Comparison of ENCODE assay signal across 18 cellular contexts in the genomic region with DNA sequence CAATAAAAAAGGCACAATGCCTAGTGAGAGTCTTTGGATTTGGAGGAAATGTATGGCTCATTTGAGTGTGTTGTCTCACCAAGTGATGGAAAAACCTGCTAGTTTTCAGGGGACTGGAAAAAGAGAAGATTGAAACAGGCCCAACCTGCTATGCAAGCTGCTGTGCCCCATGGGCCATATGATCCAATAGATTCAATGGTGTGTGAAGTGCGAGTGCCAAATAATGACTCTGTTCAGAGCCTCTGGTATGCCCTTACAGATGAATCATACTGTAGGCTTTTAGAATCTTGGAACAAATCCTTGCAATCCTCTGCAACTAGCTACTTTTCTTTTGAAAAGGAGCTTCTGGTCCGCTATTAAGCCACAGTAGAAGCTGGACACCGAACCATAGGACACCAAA.
A peak's percentile ranks its signal among the peaks of the same experiment; 100 is the strongest.
DNase-seq lines count a peak whose midpoint lies in the region; ATAC-seq and TF ChIP-seq lines count a peak whose summit lies in the region.
"Had no signal": no experiment of that assay in that cellular context is flagged by ENCODE, and none has a peak within 500 bp of the region (broad histone marks: within the 10 kb centered on the region; RNA-seq: fewer than 3 reads in every experiment).

No MANE protein-coding gene starts in this region.

- no peaks in the 10 kb centered on the region for H3K9me2 ChIP-seq in PC-3 (replicated peaks; ENCODE audit: low read length)

- no TSS peak for BruUV-seq in PC-3 (replicated peaks; lab: Mats Ljungman, UMichigan)

- in situ Hi-C loops in KBM-7 (cut with MboI; ENCODE audit: low pct_unique_long_range_greater_than_20kb, low sequenced_read_pairs) = no loop called here

- intact Hi-C loops in PC-3 (cut with micrococcal nuclease) (no loop called here), sigmoid colon (cut with DNase I) (no loop called here)

- H3K4me2 ChIP-seq in PC-3 (ENCODE audit: low read length) = no peak overlapping the region; the same call in 1 of the 2 replicates
- H3K4me2 ChIP-seq: A549, GM23338 had no signal

- no peaks in the 10 kb centered on the region for H3K79me2 ChIP-seq in PC-3 (ENCODE audit: low read length)

- TF ChIP-seq POLR2A in sigmoid colon (IDR thresholded peaks at IDR 0.05) = no peak

- no peak overlapping the region for H3K27ac Mint-ChIP-seq in stimulated activated effector memory CD8-positive, alpha-beta T cell treated with anti-CD3 and anti-CD28 coated beads, Interleukin-12 subunit alpha, Interleukin-12 subunit beta, amount 100 ng/mL, for 72 hours
- H3K27ac Mint-ChIP-seq: CD4-positive, alpha-beta T cell; GM23338 had no signal

- H3K36me3 Mint-ChIP-seq in stimulated activated effector memory CD8-positive, alpha-beta T cell treated with anti-CD3 and anti-CD28 coated beads, Interleukin-12 subunit alpha, Interleukin-12 subunit beta, amount 100 ng/mL, for 72 hours = no peaks in the 10 kb centered on the region

- no peaks in the 10 kb centered on the region for H4K20me1 ChIP-seq in PC-3 (ENCODE audit: low read length)

- 73 to 83% methylated on average over 3 of the region's 3 CpGs for WGBS in sigmoid colon, 2 donors

- H3K4me1 Mint-ChIP-seq in stimulated activated effector memory CD8-positive, alpha-beta T cell treated with anti-CD3 and anti-CD28 coated beads, Interleukin-12 subunit alpha, Interleukin-12 subunit beta, amount 100 ng/mL, for 72 hours = no peaks in the 10 kb centered on the region
- H3K4me1 Mint-ChIP-seq: GM23338 had no signal

- no peaks in the 10 kb centered on the region for H3K36me3 ChIP-seq in PC-3 (ENCODE audit: low read depth, low read length)
- H3K36me3 ChIP-seq in sigmoid colon = no peaks in the 10 kb centered on the region

- no peak overlapping the region for H3K4me3 ChIP-seq in PC-3 (ENCODE audit: low read length)
- no peak overlapping the region for H3K4me3 ChIP-seq in epithelial cell of esophagus (ENCODE audit: low read length)
- no peak overlapping the region for H3K4me3 ChIP-seq in sigmoid colon
- H3K4me3 ChIP-seq: A549, GM23338 had no signal

- CTCF ChIA-PET in PC-3 (lab: Charles Lee) = no interaction called here

- H3K4me1 ChIP-seq in PC-3 (ENCODE audit: insufficient read depth, low read length) (peaks cover 9% of the 10 kb centered on the region), foreskin keratinocyte (peaks cover 5% of the 10 kb centered on the region), sigmoid colon (no peaks in the 10 kb centered on the region)
- H3K4me1 ChIP-seq: A549, Caco-2 had no signal

- H3K27ac ChIP-seq in PC-3 (ENCODE audit: low read length) (0 out of 2 replicates have a peak overlapping the region, but pooled peaks have one; percentile 6), foreskin keratinocyte (no peak overlapping the region), sigmoid colon (no peak overlapping the region)
- H3K27ac ChIP-seq: 22Rv1, A549, C4-2B had no signal

- DNase-seq in DMS53 (lab: John Stamatoyannopoulos, UW) (peak; percentile 11), DMS53 treated with DMSO at 0.1 percent for 48 hours (lab: John Stamatoyannopoulos, UW; ENCODE audit: unreplicated experiment) (no peak), PC-3 (peak; percentile 86), epithelial cell of esophagus (ENCODE audit: low read depth) (peak; percentile 92), foreskin keratinocyte (peak in 1 of 2 donors; percentile 59), KBM-7 (no peak), sigmoid colon (no peak)
- DNase-seq in stimulated activated effector memory CD8-positive, alpha-beta T cell treated with anti-CD3 and anti-CD28 coated beads, Interleukin-12 subunit alpha, Interleukin-12 subunit beta, amount 100 ng/mL, for 72 hours (ENCODE audit: low spot score in 2 of 2) = no peak
- DNase-seq: AML-193; Caco-2; CD4-positive, alpha-beta T cell; DMS79 treated with DMSO at 0.1 percent for 48 hours; GF-D8; HCEC 1CT had no signal

- no peak for TF ChIP-seq EP300 in sigmoid colon (IDR thresholded peaks at IDR 0.05)

- no peak overlapping the region for H3K9ac ChIP-seq in PC-3 (ENCODE audit: low read length)

- no peak for TF ChIP-seq CTCF in PC-3 (conservative IDR thresholded peaks at IDR 0.05; ENCODE audit: low read depth, low read length)
- no peak for TF ChIP-seq CTCF in epithelial cell of esophagus (IDR thresholded peaks at IDR 0.05; ENCODE audit: insufficient read depth, low read depth, low read length, missing control alignments)
- TF ChIP-seq CTCF in foreskin keratinocyte (conservative IDR thresholded peaks at IDR 0.05) = no peak
- no peak for TF ChIP-seq CTCF in sigmoid colon (IDR thresholded peaks at IDR 0.05)

- no peak overlapping the region for H2AFZ ChIP-seq in PC-3 (ENCODE audit: low read length)
- H2AFZ ChIP-seq: GM23338 had no signal

- H3F3A ChIP-seq in PC-3 (ENCODE audit: low read length, unreplicated experiment) = no peaks in the 10 kb centered on the region

- H3K9me3 Mint-ChIP-seq in stimulated activated effector memory CD8-positive, alpha-beta T cell treated with anti-CD3 and anti-CD28 coated beads, Interleukin-12 subunit alpha, Interleukin-12 subunit beta, amount 100 ng/mL, for 72 hours = peaks cover 10% of the 10 kb centered on the region

- no peaks in the 10 kb centered on the region for H3K9me3 ChIP-seq in PC-3 (ENCODE audit: low read length)
- H3K9me3 ChIP-seq in sigmoid colon = no peaks in the 10 kb centered on the region
- H3K9me3 ChIP-seq: A549, Caco-2 had no signal

- 0 out of 2 replicates have a peak, but pooled peaks have one; percentile 24 for ATAC-seq in PC-3
- peak; percentile 41 for ATAC-seq in foreskin keratinocyte
- no peak for ATAC-seq in stimulated activated effector memory CD8-positive, alpha-beta T cell treated with anti-CD3 and anti-CD28 coated beads, Interleukin-12 subunit alpha, Interleukin-12 subunit beta, amount 100 ng/mL, for 72 hours
- ATAC-seq: A549, GM23338 had no signal

- POLR2A ChIA-PET in PC-3 (lab: Charles Lee; ENCODE audit: unreplicated experiment) = no interaction called here

- no peak overlapping the region for H3K4me3 Mint-ChIP-seq in stimulated activated effector memory CD8-positive, alpha-beta T cell treated with anti-CD3 and anti-CD28 coated beads, Interleukin-12 subunit alpha, Interleukin-12 subunit beta, amount 100 ng/mL, for 72 hours
- H3K4me3 Mint-ChIP-seq: CD4-positive, alpha-beta T cell; GM23338 had no signal

- H3K27me3 ChIP-seq in PC-3 (ENCODE audit: low read length) (no peaks in the 10 kb centered on the region), foreskin keratinocyte (no peaks in the 10 kb centered on the region), sigmoid colon (no peaks in the 10 kb centered on the region)

Comparison
In these comparisons a context has a peak if more than half of its experiments do, and no peak if none do; other contexts are left out.
1. DNase-seq: peak in DMS53 (single experiment), PC-3 (single experiment) and epithelial cell of esophagus (single experiment); none in DMS53 treated with DMSO at 0.1 percent for 48 hours (single experiment), stimulated activated effector memory CD8-positive, alpha-beta T cell treated with anti-CD3 and anti-CD28 coated beads, Interleukin-12 subunit alpha, Interleukin-12 subunit beta, amount 100 ng/mL, for 72 hours (0 of 2), KBM-7 (single experiment) and sigmoid colon (single experiment).